14 cellular contexts compared by ENCODE assay signal in the genomic region with DNA sequence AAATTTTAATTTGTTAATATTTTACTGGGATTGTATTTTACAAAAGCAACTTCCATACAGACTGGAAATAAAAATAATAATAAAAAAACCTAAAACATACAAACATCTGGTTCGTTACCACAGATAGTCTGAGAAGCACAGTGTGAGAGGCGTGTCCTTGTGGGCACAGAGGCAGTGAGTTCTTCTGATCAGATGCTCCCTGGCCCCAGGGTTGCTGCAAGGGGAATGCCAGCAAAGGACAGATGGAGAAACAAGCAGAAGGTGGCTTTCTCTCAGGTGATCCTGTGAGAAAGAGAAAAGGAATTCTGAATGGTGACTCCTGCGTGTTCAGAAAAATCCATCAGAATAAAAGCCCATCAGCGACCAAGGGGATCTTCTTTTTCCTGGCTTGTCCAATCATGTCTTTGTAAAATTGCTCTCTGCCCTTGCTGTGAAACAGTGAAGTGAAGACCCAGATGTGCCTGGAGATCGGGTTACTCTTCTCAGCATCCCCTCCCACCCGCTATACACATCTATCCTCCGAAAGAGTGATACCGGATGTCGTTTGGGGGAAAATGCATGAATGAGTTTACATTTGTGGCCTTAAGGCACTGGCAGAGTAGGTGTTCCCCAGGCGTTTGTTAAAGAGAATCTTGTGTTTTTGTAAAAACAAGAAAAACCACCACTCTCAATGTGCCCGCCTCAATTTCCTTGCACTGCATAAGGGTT.
"Had no signal": no experiment of that assay in that cellular context is flagged by ENCODE, and none has a peak within 500 bp of the region (broad histone marks: within the 10 kb centered on the region; RNA-seq: fewer than 3 reads in every experiment).

No MANE protein-coding gene starts in this region.

- H3K9me3 ChIP-seq: gastroesophageal sphincter had no signal

- H3K27ac ChIP-seq: epithelial cell of prostate, gastroesophageal sphincter, skin epidermis had no signal

- DNase-seq: activated CD4-positive, alpha-beta T cell treated with anti-CD3 and anti-CD28 coated beads, Interleukin-2, amount 50 U/mL, for 4 hours; activated effector memory CD4-positive, alpha-beta T cell treated with Interleukin-2 at 50 U/mL for 16 hours; activated T-cell treated with anti-CD3 and anti-CD28 coated beads, Interleukin-2, amount 50 U/mL, for 1 hour; cerebellar nuclear complex; effector memory CD8-positive, alpha-beta T cell; kidney; mesendoderm had no signal

- ATAC-seq: activated CD4-positive, CD25-positive, alpha-beta regulatory T cell treated with anti-CD3 and anti-CD28 coated beads, Interleukin-2, amount 50 U/mL, for 24 hours; activated naive CD4-positive, alpha-beta T cell treated with anti-CD3 and anti-CD28 coated beads, Interleukin-2, amount 50 U/mL, for 72 hours; effector memory CD8-positive, alpha-beta T cell; gastroesophageal sphincter had no signal

- H3K36me3 Mint-ChIP-seq: activated naive CD4-positive, alpha-beta T cell treated with anti-CD3 and anti-CD28 coated beads, Interleukin-2, amount 50 U/mL, for 72 hours had no signal

- H3K27me3 Mint-ChIP-seq: dendritic cell treated with granulocyte-macrophage colony-stimulating factor and Interleukin-4, amounts not matched to agents 40 ng/mL and 50 ng/mL, for 4 days; effector memory CD8-positive, alpha-beta T cell had no signal

- FAIRE-seq: kidney, urothelium cell line had no signal

- H3K4me3 ChIP-seq: gastroesophageal sphincter, skin epidermis had no signal

- H3K4me3 Mint-ChIP-seq: dendritic cell treated with granulocyte-macrophage colony-stimulating factor and Interleukin-4, amounts not matched to agents 40 ng/mL and 50 ng/mL, for 4 days; effector memory CD8-positive, alpha-beta T cell had no signal

- H3K36me3 ChIP-seq: gastroesophageal sphincter had no signal

- H3K27ac Mint-ChIP-seq: activated naive CD4-positive, alpha-beta T cell treated with anti-CD3 and anti-CD28 coated beads, Interleukin-2, amount 50 U/mL, for 72 hours; dendritic cell treated with granulocyte-macrophage colony-stimulating factor and Interleukin-4, amounts not matched to agents 40 ng/mL and 50 ng/mL, for 4 days; effector memory CD8-positive, alpha-beta T cell had no signal

- H3K4me1 ChIP-seq: gastroesophageal sphincter had no signal
